In genomic region chr10:35331894-35332640, GRCh38 we compare ENCODE assay signal across 11 cellular contexts. TPM values are rescaled to one million over a fixed set of nuclear protein-coding genes. Genes with fewer than 3 reads are reported as not detected.
DNase-seq lines count a peak whose midpoint lies in the region; ATAC-seq and TF ChIP-seq lines count a peak whose summit lies in the region.
"Had no signal": no experiment of that assay in that cellular context is flagged by ENCODE, and none has a peak within 500 bp of the region (broad histone marks: within the 10 kb centered on the region; RNA-seq: fewer than 3 reads in every experiment).

No MANE protein-coding gene starts in this region.

- CTCF ChIA-PET in activated naive CD4-positive, alpha-beta T cell treated with anti-CD3 and anti-CD28 coated beads for 36 hours (lab: Charles Lee), result no interaction called here

- no peaks in the 10 kb centered on the region for H3K9me3 ChIP-seq in muscle layer of colon (ENCODE audit: low read length)
- H3K9me3 ChIP-seq: pancreas had no signal

- peaks cover 4% of the 10 kb centered on the region for H3K27me3 Mint-ChIP-seq in endothelial cell (ENCODE audit: unreplicated experiment)
- H3K27me3 Mint-ChIP-seq in activated naive CD4-positive, alpha-beta T cell treated with anti-CD3 and anti-CD28 coated beads for 36 hours (ENCODE audit: low read depth), result no peaks in the 10 kb centered on the region

- H3K9ac ChIP-seq in muscle layer of colon (ENCODE audit: low read length), result no peak overlapping the region

- peaks cover 33% of the 10 kb centered on the region for H3K4me1 Mint-ChIP-seq in endothelial cell (ENCODE audit: unreplicated experiment)
- peaks cover 64% of the 10 kb centered on the region for H3K4me1 Mint-ChIP-seq in activated naive CD4-positive, alpha-beta T cell treated with anti-CD3 and anti-CD28 coated beads for 36 hours (ENCODE audit: low read depth)

- no peak overlapping the region for H3K4me3 Mint-ChIP-seq in endothelial cell (ENCODE audit: unreplicated experiment)
- H3K4me3 Mint-ChIP-seq in activated naive CD4-positive, alpha-beta T cell treated with anti-CD3 and anti-CD28 coated beads for 36 hours, result no peak overlapping the region

- no peaks in the 10 kb centered on the region for H3K27me3 ChIP-seq in muscle layer of colon (ENCODE audit: control insufficient read depth in 1 of 2, insufficient read depth in 2 of 2, low read length in 2 of 2)
- H3K27me3 ChIP-seq: pancreas had no signal

- H3K36me3 Mint-ChIP-seq in endothelial cell (ENCODE audit: low read depth, unreplicated experiment), result peaks cover 14% of the 10 kb centered on the region
- H3K36me3 Mint-ChIP-seq in activated naive CD4-positive, alpha-beta T cell treated with anti-CD3 and anti-CD28 coated beads for 36 hours (ENCODE audit: low read depth), result peaks cover 8% of the 10 kb centered on the region

- peaks cover 76% of the 10 kb centered on the region for H3K4me1 ChIP-seq in muscle layer of colon (ENCODE audit: insufficient read depth, low read length)

- H3K36me3 ChIP-seq in muscle layer of colon (ENCODE audit: insufficient read depth, low read length), result no peaks in the 10 kb centered on the region
- H3K36me3 ChIP-seq: pancreas had no signal

- TF ChIP-seq RAD21 in Ishikawa (IDR thresholded peaks at IDR 0.05; ENCODE audit: low read depth), result no peak

- intact Hi-C loops in activated naive CD4-positive, alpha-beta T cell treated with anti-CD3 and anti-CD28 coated beads for 36 hours (cut with micrococcal nuclease), result no loop called here

- ATAC-seq in GM18858 (IDR thresholded peaks at IDR 0.05; ENCODE audit: unreplicated experiment), result no peak

- H3K4me3 ChIP-seq in cardiac fibroblast (replicated peaks in 1 of 2; ENCODE audit: low read depth in 2 of 2, low read length in 2 of 2), result no peak overlapping the region
- H3K4me3 ChIP-seq in muscle layer of colon (ENCODE audit: low read depth in 1 of 2, low read length in 2 of 2), result no peak overlapping the region
- H3K4me3 ChIP-seq: pancreas had no signal

- TF ChIP-seq CTCF in cardiac fibroblast (IDR thresholded peaks at IDR 0.05; ENCODE audit: low read depth, low read length) (no peak), endothelial cell (IDR thresholded peaks at IDR 0.05; ENCODE audit: unreplicated experiment) (no peak)

- H3K9me3 Mint-ChIP-seq in endothelial cell (ENCODE audit: unreplicated experiment), result no peaks in the 10 kb centered on the region
- H3K9me3 Mint-ChIP-seq in activated naive CD4-positive, alpha-beta T cell treated with anti-CD3 and anti-CD28 coated beads for 36 hours, result no peaks in the 10 kb centered on the region

- peak overlapping the region; percentile 41 for H3K27ac ChIP-seq in muscle layer of colon (ENCODE audit: low read depth, low read length)
- H3K27ac ChIP-seq: pancreas had no signal

- H3K27ac Mint-ChIP-seq in endothelial cell (ENCODE audit: unreplicated experiment), result no peak overlapping the region
- H3K27ac Mint-ChIP-seq in activated naive CD4-positive, alpha-beta T cell treated with anti-CD3 and anti-CD28 coated beads for 36 hours, result no peak overlapping the region

- DNase-seq in AG20443 (ENCODE audit: low spot score) (peak; percentile 70), cardiac fibroblast (ENCODE audit: low read depth in 2 of 2) (peak; percentile 86 to 97), endothelial cell (ENCODE audit: low spot score) (no peak)
- DNase-seq in activated naive CD4-positive, alpha-beta T cell treated with anti-CD3 and anti-CD28 coated beads for 36 hours, result no peak
- no peak for DNase-seq in central memory CD4-positive, alpha-beta T cell
- DNase-seq: cortex of kidney, T-helper 1 cell had no signal

- TF ChIP-seq EP300 in Ishikawa (IDR thresholded peaks at IDR 0.05; ENCODE audit: borderline replicate concordance), result no peak

TF ChIP-seq in Ishikawa, 13 proteins besides CTCF, POLR2A, EP300 and RAD21:
- TF ChIP-seq NFIC (IDR thresholded peaks at IDR 0.05) (no peak), CEBPB (IDR thresholded peaks at IDR 0.05) (peak; percentile 53; the same call in 1 of the 2 replicates)
TF ChIP-seq in Ishikawa: peak in this region for 1.

RNA-seq across cellular contexts. Expression of gene CCNY, which starts 4.2 kb away (rescaled TPM):
- 169 TPM for total RNA-seq in endothelial cell (ENCODE audit: unreplicated experiment)
- total RNA-seq in activated naive CD4-positive, alpha-beta T cell treated with anti-CD3 and anti-CD28 coated beads for 36 hours, result 10 to 100 TPM; 31.2 to 32.1 TPM

Comparison
In these comparisons a context has a peak if more than half of its experiments do, and no peak if none do; other contexts are left out.
1. DNase-seq: peak in AG20443 (single experiment) and cardiac fibroblast (2 of 2); none in endothelial cell (single experiment), activated naive CD4-positive, alpha-beta T cell treated with anti-CD3 and anti-CD28 coated beads for 36 hours (single experiment) and central memory CD4-positive, alpha-beta T cell (single experiment).